In genomic region chr9:121225240-121225639, GRCh38 we compare ENCODE assay signal across 22 cellular contexts. TPM values are rescaled to one million over a fixed set of nuclear protein-coding genes. Genes with fewer than 3 reads are reported as not detected.
DNase-seq lines count a peak whose midpoint lies in the region; ATAC-seq, FAIRE-seq and TF ChIP-seq lines count a peak whose summit lies in the region.
"Had no signal": no experiment of that assay in that cellular context is flagged by ENCODE, and none has a peak within 500 bp of the region (broad histone marks: within the 10 kb centered on the region; RNA-seq: fewer than 3 reads in every experiment).

No MANE protein-coding gene starts in this region.

- intact Hi-C loops in K562 (cut with micrococcal nuclease): loop anchor here (5.0 kb wide), 1 partner anchor 42 kb away; the partner anchor contains the start of gene GSN

- H3K27ac ChIP-seq in K562 (ENCODE audit: extremely low read depth, low read depth, low read length): no peak overlapping the region
- H3K27ac ChIP-seq: BLaER1 treated with 17β-estradiol and CSF1 and Interleukin-3, amounts not matched to agents 10 nM and 100 nM; KMS-11 had no signal

- H3K4me1 ChIP-seq in HAP-1 (peaks cover 35% of the 10 kb centered on the region), K562 (replicated peaks in 1 of 2; ENCODE audit: control insufficient read depth in 2 of 2, insufficient read depth in 2 of 2, low read length in 2 of 2) (peaks cover 0 to 15% of the 10 kb centered on the region in 2 experiments; a peak in 3 of 5 replicates)

- H3K27me3 ChIP-seq in HAP-1 (ENCODE audit: low read depth) (peaks cover 52% of the 10 kb centered on the region), K562 (ENCODE audit: control insufficient read depth in 2 of 2, insufficient read depth in 2 of 2, low read length in 2 of 2) (no peaks in the 10 kb centered on the region)
- H3K27me3 ChIP-seq: BLaER1 treated with 17β-estradiol and CSF1 and Interleukin-3, amounts not matched to agents 10 nM and 100 nM had no signal

- no peak for TF ChIP-seq CTCF in K562 (IDR thresholded peaks at IDR 0.05 in 2 of 3, conservative IDR thresholded peaks at IDR 0.05 in 1 of 3; ENCODE audit: insufficient read depth in 2 of 3, low read depth in 1 of 3, low read length in 3 of 3)

- H3K36me3 ChIP-seq in HAP-1 (replicated peaks) (no peaks in the 10 kb centered on the region), K562 (ENCODE audit: control insufficient read depth, insufficient read depth, low read length) (no peaks in the 10 kb centered on the region)
- H3K36me3 ChIP-seq: BLaER1 treated with 17β-estradiol and CSF1 and Interleukin-3, amounts not matched to agents 10 nM and 100 nM had no signal

- ATAC-seq in K562: no peak; the same call in 2 of the 3 replicates
- ATAC-seq in HG03342 (IDR thresholded peaks at IDR 0.05; ENCODE audit: unreplicated experiment): no peak
- ATAC-seq: CD8-positive, alpha-beta T cell; Right ventricle myocardium inferior had no signal

- peak; percentile 37 for FAIRE-seq in K562 (lab: Jason Lieb, UNC)
- FAIRE-seq: G401.6, RCC 7860 had no signal

- no TSS peak for BruUV-seq in K562 (replicated peaks; lab: Mats Ljungman, UMichigan)

- H3K79me2 ChIP-seq in K562 (ENCODE audit: control insufficient read depth, insufficient read depth, low read length): no peaks in the 10 kb centered on the region

- no peaks in the 10 kb centered on the region for H3K9me1 ChIP-seq in K562 (ENCODE audit: control insufficient read depth, insufficient read depth, low read length)

- TF ChIP-seq POLR2A in K562 (conservative IDR thresholded peaks at IDR 0.05): no peak

- H3K4me2 ChIP-seq in K562 (ENCODE audit: insufficient read depth, low read length): no peak overlapping the region
- H3K4me2 ChIP-seq: BLaER1 treated with 17β-estradiol and CSF1 and Interleukin-3, amounts not matched to agents 10 nM and 100 nM; KMS-11 had no signal

- H3K4me3 ChIP-seq in HAP-1 (no peak overlapping the region), K562 (no peak overlapping the region)
- H3K4me3 ChIP-seq: BLaER1 treated with 17β-estradiol and CSF1 and Interleukin-3, amounts not matched to agents 10 nM and 100 nM had no signal

- H4K20me1 ChIP-seq in K562 (replicated peaks; ENCODE audit: control insufficient read depth, insufficient read depth, low read length): no peaks in the 10 kb centered on the region
- H4K20me1 ChIP-seq: BLaER1 treated with 17β-estradiol and CSF1 and Interleukin-3, amounts not matched to agents 10 nM and 100 nM had no signal

- WGBS in K562 (ENCODE audit: insufficient coverage, low coverage, missing lambda C conversion rate): 7% methylated on average over 5 of the region's 5 CpGs

- in situ Hi-C loops in HAP-1 (cut with MboI; ENCODE audit: low sequenced_read_pairs) (no loop called here), K562 (cut with MboI) (no loop called here)

- no peak overlapping the region for H3K9ac ChIP-seq in K562 (ENCODE audit: insufficient read depth in 1 of 2, low read depth in 2 of 2, low read length in 2 of 2)
- H3K9ac ChIP-seq: BLaER1 treated with 17β-estradiol and CSF1 and Interleukin-3, amounts not matched to agents 10 nM and 100 nM; KMS-11 had no signal

- CTCF ChIA-PET in K562 (lab: Yijun Ruan, JAX; ENCODE audit: low intra/inter-chr PET ratio): no interaction called here

- no peak overlapping the region for H2AFZ ChIP-seq in K562 (ENCODE audit: low read depth, low read length)

- DNase-seq in NCI-H2081 (lab: John Stamatoyannopoulos, UW): peak; percentile 24 to 56
- no peak for DNase-seq in NCI-H2081 treated with DMSO at 0.1 percent for 48 hours (lab: John Stamatoyannopoulos, UW)
- DNase-seq in HAP-1 (ENCODE audit: low spot score in 2 of 2): peak; percentile 77 to 96
- peak; percentile 80 to 88 for DNase-seq in NCI-H524 (lab: John Stamatoyannopoulos, UW)
- peak in 1 of 4 experiments; percentile 11 for DNase-seq in K562 (ENCODE audit: extremely low read depth in 1 of 4, low spot score in 3 of 4)
- no peak for DNase-seq in KG1 (lab: John Stamatoyannopoulos, UW)
- DNase-seq in amniotic stem cell (lab: John Stamatoyannopoulos, UW): no peak
- DNase-seq: CD8-positive, alpha-beta T cell; H9; MV-4-11; NCI-H1694; NCI-H2171; NCI-H446 treated with DMSO at 0.1 percent for 48 hours; NK-92 treated with Interleukin-12 subunit alpha and Interleukin-12 subunit beta, amount 100 ng/mL, for 24 hours; SW 1271; T-helper 2 cell had no signal

- POLR2A ChIA-PET in K562 (lab: Yijun Ruan, JAX): no interaction called here

- no peak for TF ChIP-seq EP300 in K562 (IDR thresholded peaks at IDR 0.05; ENCODE audit: low read length)

- TF ChIP-seq RAD21 in K562 (CRISPR knock-in tag; conservative IDR thresholded peaks at IDR 0.05 in 1 of 2, IDR thresholded peaks at IDR 0.05 in 1 of 2): no peak

- no peaks in the 10 kb centered on the region for H3K9me3 ChIP-seq in HAP-1
- no peaks in the 10 kb centered on the region for H3K9me3 ChIP-seq in K562 (replicated peaks; ENCODE audit: control insufficient read depth, insufficient read depth, low read depth, low read length)
- H3K9me3 ChIP-seq: BLaER1 treated with 17β-estradiol and CSF1 and Interleukin-3, amounts not matched to agents 10 nM and 100 nM had no signal

TF ChIP-seq in K562, 482 proteins besides CTCF, POLR2A, EP300 and RAD21 (continues in another document):
- TF ChIP-seq ZNF395 (CRISPR knock-in tag; IDR thresholded peaks at IDR 0.05) (no peak), ZNF445 (CRISPR knock-in tag; IDR thresholded peaks at IDR 0.05; ENCODE audit: low read depth) (no peak), PPARD (CRISPR knock-in tag; IDR thresholded peaks at IDR 0.05) (no peak), ZNF232 (CRISPR knock-in tag; IDR thresholded peaks at IDR 0.05) (no peak)

RNA-seq across cellular contexts. Expression of gene RAB14, which starts 23.6 kb away (rescaled TPM):
- 10.7 and 28.6 TPM in 2 replicates for total RNA-seq in K562 (2011; cell fraction: chromatin; rRNA removed; ENCODE audit: low replicate concordance)
- 6.7 and 7.6 TPM in 2 replicates for total RNA-seq in K562 (2011; cell fraction: nucleolus; rRNA removed)
- total RNA-seq in K562 (2011; cell fraction: nucleoplasm; rRNA removed): 20.8 and 42.9 TPM in 2 replicates
- total RNA-seq in K562 (2014; rRNA removed) (10.3 and 11.8 TPM in 2 replicates), K562 (2014; rRNA removed; fragmentation: Illumina TruSeq; extraction: Trizol) (25.5 and 26.8 TPM in 2 replicates), K562 (2015; rRNA removed; fragmentation: Illumina TruSeq; extraction: Trizol) (23.6 and 25.4 TPM in 2 replicates), K562 (2021) (41.8 and 48.4 TPM in 2 replicates)
- polyA plus RNA-seq in K562 (2011; rRNA removed) (17.6 and 19.8 TPM in 2 replicates), K562 (2014; fragmentation: Illumina TruSeq; extraction: Trizol) (32.4 and 35.8 TPM in 2 replicates), K562 (2014; fragmentation: Nextera tagmentation; extraction: Ambion mirVana) (10 to 100 TPM; 20.2 to 20.9 TPM), K562 (2014; rRNA removed) (15.9 and 16.7 TPM in 2 replicates)
- polyA plus RNA-seq in K562 (2011; cell fraction: cytosol; rRNA removed): 4.0 and 10.5 TPM in 2 replicates
- 11.3 and 16.5 TPM in 2 replicates for polyA plus RNA-seq in K562 (2011; cell fraction: nucleus; rRNA removed)
- 30.3 and 32.9 TPM in 2 replicates for polyA plus RNA-seq in K562 (2012)
- 14.8 and 18.2 TPM in 2 replicates for polyA minus RNA-seq in K562 (2011; rRNA and poly(A)+ RNA removed)
- 12.5 and 15.7 TPM in 2 replicates for polyA minus RNA-seq in K562 (2011; cell fraction: cytosol; rRNA and poly(A)+ RNA removed)
- polyA minus RNA-seq in K562 (2011; cell fraction: nucleus; rRNA and poly(A)+ RNA removed): 10.0 and 16.6 TPM in 2 replicates

RNA-seq across cellular contexts. Expression of gene GSN, which starts 42.7 kb away (rescaled TPM):
- 15.3 and 27.0 TPM in 2 replicates for total RNA-seq in K562 (2011; cell fraction: chromatin; rRNA removed; ENCODE audit: low replicate concordance)
- 9.9 and 11.0 TPM in 2 replicates for total RNA-seq in K562 (2011; cell fraction: nucleolus; rRNA removed)
- total RNA-seq in K562 (2011; cell fraction: nucleoplasm; rRNA removed): 8.1 and 9.2 TPM in 2 replicates
- 8.2 and 10.8 TPM in 2 replicates for total RNA-seq in K562 (2014; rRNA removed)
- total RNA-seq in K562 (2014; rRNA removed; fragmentation: Illumina TruSeq; extraction: Trizol): 3.3 and 3.5 TPM in 2 replicates
- 12.3 and 12.4 TPM in 2 replicates for total RNA-seq in K562 (2015; rRNA removed; fragmentation: Illumina TruSeq; extraction: Trizol)
- total RNA-seq in K562 (2021): 9.0 and 9.6 TPM in 2 replicates
- polyA plus RNA-seq in K562 (2011; rRNA removed): 16.6 and 24.2 TPM in 2 replicates
- polyA plus RNA-seq in K562 (2011; cell fraction: cytosol; rRNA removed): 27.5 and 34.5 TPM in 2 replicates
- polyA plus RNA-seq in K562 (2011; cell fraction: nucleus; rRNA removed): 15.8 and 17.0 TPM in 2 replicates
- polyA plus RNA-seq in K562 (2012): 11.2 and 34.5 TPM in 2 replicates
- 5.2 and 7.4 TPM in 2 replicates for polyA plus RNA-seq in K562 (2014; fragmentation: Illumina TruSeq; extraction: Trizol)
- polyA plus RNA-seq in K562 (2014; fragmentation: Nextera tagmentation; extraction: Ambion mirVana): under 1 TPM; 0.39 to 0.41 TPM
- 7.5 and 11.2 TPM in 2 replicates for polyA plus RNA-seq in K562 (2014; rRNA removed)
- polyA minus RNA-seq in K562 (2011; rRNA and poly(A)+ RNA removed): 23.7 and 31.3 TPM in 2 replicates
- polyA minus RNA-seq in K562 (2011; cell fraction: cytosol; rRNA and poly(A)+ RNA removed): 24.8 and 27.9 TPM in 2 replicates
- 6.2 and 9.0 TPM in 2 replicates for polyA minus RNA-seq in K562 (2011; cell fraction: nucleus; rRNA and poly(A)+ RNA removed)

Comparison
In these comparisons a context has a peak if more than half of its experiments do, and no peak if none do; other contexts are left out.
1. DNase-seq: peak in NCI-H2081 (2 of 2), HAP-1 (2 of 2) and NCI-H524 (2 of 2); none in NCI-H2081 treated with DMSO at 0.1 percent for 48 hours (single experiment), KG1 (single experiment) and amniotic stem cell (single experiment).